17 cellular contexts compared by ENCODE assay signal in genomic region chr6:84707161-84707560, GRCh38. TPM values are rescaled to one million over a fixed set of nuclear protein-coding genes. Genes with fewer than 3 reads are reported as not detected.
"Had no signal": no experiment of that assay in that cellular context is flagged by ENCODE, and none has a peak within 500 bp of the region (broad histone marks: within the 10 kb centered on the region; RNA-seq: fewer than 3 reads in every experiment).

No MANE protein-coding gene starts in this region.

- H3K27me3 ChIP-seq: esophagus squamous epithelium, pancreas, spleen had no signal

- H3K27ac ChIP-seq: esophagus squamous epithelium, pancreas, spleen had no signal

- H3K9me3 ChIP-seq: esophagus squamous epithelium, pancreas, thoracic aorta had no signal

- ATAC-seq: activated CD8-positive, alpha-beta T cell treated with anti-CD3 and anti-CD28 coated beads, Interleukin-2, amount 10 ng/mL, durations not matched to agents 7 days and 5 days; activated T-cell treated with anti-CD3 and anti-CD28 coated beads, Interleukin-2, amount 50 U/mL, for 4 hours; left lobe of liver; pancreas; stimulated activated memory B cell treated with anti-CD40 and anti-IgM and Interleukin-4, amounts not matched to agents 10 μg/mL and 1 μg/mL and 100 μg/mL, for 72 hours had no signal

- H3K4me3 ChIP-seq: esophagus squamous epithelium, pancreas, spleen, thoracic aorta had no signal

- H3K36me3 ChIP-seq: esophagus squamous epithelium, pancreas, spleen had no signal

- H3K4me1 ChIP-seq: esophagus squamous epithelium, pancreas, spleen had no signal

- DNase-seq: activated CD4-positive, alpha-beta T cell treated with anti-CD3 and anti-CD28 coated beads for 48 hours; activated CD4-positive, CD25-positive, alpha-beta regulatory T cell; activated CD8-positive, alpha-beta T cell treated with anti-CD3 and anti-CD28 coated beads, Interleukin-2, amount 10 ng/mL, durations not matched to agents 7 days and 5 days; activated naive CD4-positive, alpha-beta T cell treated with anti-CD3 and anti-CD28 coated beads, Interleukin-2, amount 50 U/mL, for 16 hours; activated T-cell treated with anti-CD3 and anti-CD28 coated beads, Interleukin-2, amount 50 U/mL, for 4 hours; dermis blood vessel endothelial cell; effector memory CD4-positive, alpha-beta T cell; esophagus squamous epithelium; naive B cell; pancreas; spleen; stimulated activated CD4-positive, alpha-beta T cell treated with anti-CD3 and anti-CD28 coated beads, Interleukin-4, amount 100 ng/mL, for 4 hours; T-helper 1 cell; T-helper 9 cell had no signal

RNA-seq across cellular contexts. Expression of gene TBX18, which starts 57.2 kb away (rescaled TPM):
- total RNA-seq: activated CD8-positive, alpha-beta T cell treated with anti-CD3 and anti-CD28 coated beads, Interleukin-2, amount 10 ng/mL, durations not matched to agents 7 days and 5 days; activated T-cell treated with anti-CD3 and anti-CD28 coated beads, Interleukin-2, amount 50 U/mL, for 4 hours had no signal
